Comparison of ENCODE assay signal across 16 cellular contexts in the genomic region with DNA sequence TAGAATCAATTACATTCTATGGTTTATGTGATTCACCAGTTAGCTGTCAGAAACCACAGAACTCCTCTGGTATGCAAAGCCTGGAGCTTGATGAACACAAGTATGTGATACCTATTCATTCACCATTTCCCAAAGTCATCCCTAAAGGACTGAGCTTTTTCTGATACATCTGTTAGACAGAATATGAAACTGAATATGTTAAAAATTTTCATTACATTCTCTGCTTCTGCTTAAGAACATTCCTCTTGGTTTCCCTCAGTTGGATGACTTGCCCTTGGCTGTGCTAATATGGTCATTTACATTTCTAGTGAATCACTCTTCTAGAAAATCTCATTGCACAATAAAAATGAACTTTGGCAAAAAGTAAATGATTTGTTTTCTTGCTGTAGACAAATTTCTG. TPM values are rescaled to one million over a fixed set of nuclear protein-coding genes. Genes with fewer than 3 reads are reported as not detected.
DNase-seq lines count a peak whose midpoint lies in the region; ATAC-seq and TF ChIP-seq lines count a peak whose summit lies in the region.
"Had no signal": no experiment of that assay in that cellular context is flagged by ENCODE, and none has a peak within 500 bp of the region (broad histone marks: within the 10 kb centered on the region; RNA-seq: fewer than 3 reads in every experiment).

No MANE protein-coding gene starts in this region.

- no peaks in the 10 kb centered on the region for H3K4me1 ChIP-seq in RWPE2 (ENCODE audit: insufficient read depth, poor library complexity, severe bottlenecking)
- H3K4me1 ChIP-seq in BE2C, result no peaks in the 10 kb centered on the region
- H3K4me1 ChIP-seq in uterus, result no peaks in the 10 kb centered on the region

- intact Hi-C loops in uterus (cut with DNase I; ENCODE audit: low total_unique reads), result no loop called here

- no peak overlapping the region for H3K4me3 ChIP-seq in RWPE2 (ENCODE audit: severe bottlenecking)
- no peak overlapping the region for H3K4me3 ChIP-seq in BE2C (ENCODE audit: low read depth, low read length)
- H3K4me3 ChIP-seq in uterus, result no peak overlapping the region

- H3K27me3 ChIP-seq in RWPE2 (ENCODE audit: insufficient read depth, poor library complexity, severe bottlenecking), result no peaks in the 10 kb centered on the region
- no peaks in the 10 kb centered on the region for H3K27me3 ChIP-seq in BE2C
- H3K27me3 ChIP-seq in uterus, result no peaks in the 10 kb centered on the region

- H3K27ac ChIP-seq in RWPE2 (ENCODE audit: poor library complexity, severe bottlenecking) (no peak overlapping the region), uterus (no peak overlapping the region)

- DNase-seq in EL, result peak; percentile 81
- DNase-seq in RWPE2 (ENCODE audit: low spot score), result no peak
- DNase-seq in fibroblast of gingiva (ENCODE audit: low read depth), result peak; percentile 79
- peak; percentile 88 for DNase-seq in renal cortical epithelial cell (ENCODE audit: low read depth)
- no peak for DNase-seq in BE2C
- DNase-seq in uterus, result no peak
- DNase-seq in NCI-H2196 treated with DMSO at 0.1 percent for 48 hours (lab: John Stamatoyannopoulos, UW; ENCODE audit: unreplicated experiment), result no peak
- DNase-seq: activated T-cell treated with anti-CD3 and anti-CD28 coated beads, Interleukin-2, amount 50 U/mL, for 24 hours; glutamatergic neuron; naive B cell; NCI-H1105; retina; stimulated activated naive CD8-positive, alpha-beta T cell treated with anti-CD3 and anti-CD28 coated beads, Interleukin-15, amount 100 ng/mL, for 72 hours; T-helper 1 cell had no signal

- H3K9me3 ChIP-seq in RWPE2 (ENCODE audit: severe bottlenecking), result no peaks in the 10 kb centered on the region
- H3K9me3 ChIP-seq in BE2C, result no peaks in the 10 kb centered on the region
- no peaks in the 10 kb centered on the region for H3K9me3 ChIP-seq in uterus

- TF ChIP-seq POLR2A in uterus (IDR thresholded peaks at IDR 0.05), result no peak
- no peak for TF ChIP-seq POLR2A in GM18505 (IDR thresholded peaks at IDR 0.05; ENCODE audit: borderline replicate concordance, extremely low read depth, insufficient read depth, insufficient read length)

- H3K36me3 ChIP-seq in RWPE2 (ENCODE audit: low read depth), result no peaks in the 10 kb centered on the region
- H3K36me3 ChIP-seq in BE2C, result no peaks in the 10 kb centered on the region
- H3K36me3 ChIP-seq in uterus, result no peaks in the 10 kb centered on the region

- ATAC-seq in RWPE2 (ENCODE audit: low read depth), result peak; percentile 66
- no peak for ATAC-seq in GM18505 (IDR thresholded peaks at IDR 0.05; ENCODE audit: unreplicated experiment)
- ATAC-seq: stimulated activated naive CD8-positive, alpha-beta T cell treated with anti-CD3 and anti-CD28 coated beads, Interleukin-15, amount 100 ng/mL, for 72 hours had no signal

- no peak for TF ChIP-seq CTCF in RWPE2 (IDR thresholded peaks at IDR 0.05; ENCODE audit: poor library complexity, severe bottlenecking)
- no peak for TF ChIP-seq CTCF in BE2C (IDR thresholded peaks at IDR 0.05; ENCODE audit: low read depth, low read length)
- TF ChIP-seq CTCF in uterus (IDR thresholded peaks at IDR 0.05), result no peak

RNA-seq across cellular contexts. Expression of a gene that starts 10.8 kb away (rescaled TPM):
- not detected in 2 replicates for total RNA-seq in renal cortical epithelial cell
- not detected for polyA plus RNA-seq in BE2C (2012; ENCODE audit: insufficient read depth, insufficient read length, low read depth)
- not detected for total RNA-seq in uterus
- total RNA-seq: dermis microvascular lymphatic vessel endothelial cell had no signal

Comparison
In these comparisons a context has a peak if more than half of its experiments do, and no peak if none do; other contexts are left out.
1. DNase-seq: peak in EL (single experiment), fibroblast of gingiva (single experiment) and renal cortical epithelial cell (single experiment); none in RWPE2 (single experiment), BE2C (single experiment), uterus (0 of 2) and NCI-H2196 treated with DMSO at 0.1 percent for 48 hours (single experiment).